22 cellular contexts compared by ENCODE assay signal in the genomic region with DNA sequence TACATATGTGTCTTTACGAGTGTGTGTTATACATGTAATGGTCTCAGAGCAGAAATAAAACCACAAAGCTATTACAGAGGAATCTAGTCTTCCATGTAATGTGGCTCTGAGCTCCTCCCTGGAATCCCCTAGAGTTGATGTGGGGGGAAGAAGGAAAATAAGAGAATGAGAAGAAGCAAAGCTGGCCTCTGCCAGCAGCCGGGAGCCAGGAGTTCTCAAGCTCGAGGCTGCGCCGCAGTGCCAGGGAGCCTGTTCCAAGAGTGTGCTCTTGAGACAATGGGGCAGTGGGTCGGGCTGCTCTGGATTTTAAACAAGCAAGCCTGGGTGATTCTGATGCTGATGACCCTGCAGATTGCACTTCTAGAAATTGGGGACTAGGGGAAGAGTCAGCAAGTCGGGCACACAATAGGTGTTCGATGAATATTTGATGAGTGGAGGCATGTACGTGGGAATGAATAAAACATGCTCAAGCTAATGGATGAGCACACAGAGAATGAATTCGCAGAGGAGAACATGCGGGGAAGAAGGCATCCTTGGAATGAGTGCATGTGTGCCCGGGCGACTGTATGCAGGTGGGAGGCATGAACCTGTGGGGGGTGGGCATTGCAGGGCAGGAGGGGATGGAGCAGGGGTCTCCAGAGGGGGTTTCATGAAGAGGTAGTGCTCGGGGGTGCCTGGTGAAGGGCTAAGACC.
DNase-seq lines count a peak whose midpoint lies in the region; ATAC-seq, FAIRE-seq and TF ChIP-seq lines count a peak whose summit lies in the region.
"Had no signal": no experiment of that assay in that cellular context is flagged by ENCODE, and none has a peak within 500 bp of the region (broad histone marks: within the 10 kb centered on the region; RNA-seq: fewer than 3 reads in every experiment).

No MANE protein-coding gene starts in this region.

- WGBS in A549 (ENCODE audit: missing lambda C conversion rate), result 80% methylated on average over 14 of the region's 14 CpGs

- no peak for TF ChIP-seq POLR2A in A549 (IDR thresholded peaks at IDR 0.05; ENCODE audit: low read length)

- POLR2A ChIA-PET in A549 (lab: Yijun Ruan, JAX) (no interaction called here), RWPE1 (lab: Yijun Ruan, JAX; ENCODE audit: low non-redundant PET) (no interaction called here)

- no peak for TF ChIP-seq RAD21 in A549 (conservative IDR thresholded peaks at IDR 0.05 in 1 of 2, IDR thresholded peaks at IDR 0.05 in 1 of 2)

- no peak overlapping the region for H3K4me3 ChIP-seq in A549
- H3K4me3 ChIP-seq: BLaER1 treated with 17β-estradiol and CSF1 and Interleukin-3, amounts not matched to agents 10 nM and 100 nM; vagina had no signal

- H3K4me2 ChIP-seq in A549, result no peak overlapping the region
- H3K4me2 ChIP-seq: BLaER1 treated with 17β-estradiol and CSF1 and Interleukin-3, amounts not matched to agents 10 nM and 100 nM had no signal

- H3K36me3 Mint-ChIP-seq in nephron (ENCODE audit: low read depth), result no peaks in the 10 kb centered on the region

- DNase-seq in A549 (ENCODE audit: low read depth in 1 of 2, low spot score in 1 of 2) (no peak), RWPE1 (ENCODE audit: low spot score) (no peak), fibroblast of gingiva (ENCODE audit: low read depth) (peak; percentile 13)
- no peak for DNase-seq in activated CD4-positive, alpha-beta T cell treated with anti-CD3 and anti-CD28 coated beads, Interleukin-2, amount 50 U/mL, for 48 hours
- DNase-seq: activated CD4-positive, alpha-beta T cell treated with anti-CD3 and anti-CD28 coated beads for 4 hours; activated naive CD8-positive, alpha-beta T cell treated with anti-CD3 and anti-CD28 coated beads, Interleukin-2, amount 10 ng/mL, durations not matched to agents 7 days and 5 days; foreskin melanocyte; mesenchymal stem cell; NCI-H1417 treated with DMSO at 0.1 percent for 48 hours; NCI-H2171; nephron progenitor cell; Right ventricle myocardium superior had no signal

- no peak overlapping the region for H3K4me3 Mint-ChIP-seq in nephron
- H3K4me3 Mint-ChIP-seq: activated naive CD8-positive, alpha-beta T cell treated with anti-CD3 and anti-CD28 coated beads, Interleukin-2, amount 10 ng/mL, durations not matched to agents 7 days and 5 days; dendritic cell treated with granulocyte-macrophage colony-stimulating factor and Interleukin-4, amounts not matched to agents 40 ng/mL and 50 ng/mL, for 4 days; nephron progenitor cell had no signal

- peaks cover 35% of the 10 kb centered on the region for H3K4me1 Mint-ChIP-seq in nephron

- no peaks in the 10 kb centered on the region for H3K27me3 Mint-ChIP-seq in nephron (ENCODE audit: low read depth)
- H3K27me3 Mint-ChIP-seq: activated naive CD8-positive, alpha-beta T cell treated with anti-CD3 and anti-CD28 coated beads, Interleukin-2, amount 10 ng/mL, durations not matched to agents 7 days and 5 days; dendritic cell treated with granulocyte-macrophage colony-stimulating factor and Interleukin-4, amounts not matched to agents 40 ng/mL and 50 ng/mL, for 4 days had no signal

- FAIRE-seq in A549 (lab: Jason Lieb, UNC), result no peak
- FAIRE-seq: A204.1, D721Med had no signal

- TF ChIP-seq CTCF in A549 (IDR thresholded peaks at IDR 0.05) (no peak), RWPE1 (conservative IDR thresholded peaks at IDR 0.05; ENCODE audit: low read depth) (no peak), nephron (IDR thresholded peaks at IDR 0.05; ENCODE audit: unreplicated experiment in 3 of 3) (no peak)

- CTCF ChIA-PET in A549 (lab: Yijun Ruan, JAX) (interaction anchor here (1.1 to 2.1 kb wide), 6 partner anchors 9 to 161 kb away, joined by 3 to 9 read pairs (median 6); no protein-coding TSS in a partner anchor), RWPE1 (lab: Yijun Ruan, JAX) (interaction anchor here (0.7 kb wide), 1 partner anchor 250 kb away, joined by 4 read pairs; no protein-coding TSS in a partner anchor)

- peak overlapping the region; percentile 13 to 59; a peak in 2 of 6 replicates for H3K27ac ChIP-seq in A549
- peak overlapping the region; percentile 25; the same call in 1 of the 2 replicates for H3K27ac ChIP-seq in RWPE1
- H3K27ac ChIP-seq: BLaER1 treated with 17β-estradiol and CSF1 and Interleukin-3, amounts not matched to agents 10 nM and 100 nM; HL-60; vagina had no signal

- no peaks in the 10 kb centered on the region for H3K9me3 ChIP-seq in A549
- H3K9me3 ChIP-seq: BLaER1 treated with 17β-estradiol and CSF1 and Interleukin-3, amounts not matched to agents 10 nM and 100 nM; vagina had no signal

- H3K4me1 ChIP-seq in A549, result peaks cover 93% of the 10 kb centered on the region

- no peak for TF ChIP-seq EP300 in A549 (IDR thresholded peaks at IDR 0.05)

- ATAC-seq in A549, result no peak
- ATAC-seq in GM19397 (IDR thresholded peaks at IDR 0.05; ENCODE audit: unreplicated experiment), result no peak
- ATAC-seq in HG03139 (IDR thresholded peaks at IDR 0.05; ENCODE audit: unreplicated experiment), result no peak
- ATAC-seq in esophagus mucosa, result no peak

- peak overlapping the region; percentile 6 to 43 (median 20) for H3K27ac Mint-ChIP-seq in nephron
- H3K27ac Mint-ChIP-seq: activated naive CD8-positive, alpha-beta T cell treated with anti-CD3 and anti-CD28 coated beads, Interleukin-2, amount 10 ng/mL, durations not matched to agents 7 days and 5 days; dendritic cell treated with granulocyte-macrophage colony-stimulating factor and Interleukin-4, amounts not matched to agents 40 ng/mL and 50 ng/mL, for 4 days; nephron progenitor cell had no signal

- H3K9me3 Mint-ChIP-seq in nephron, result no peaks in the 10 kb centered on the region
- H3K9me3 Mint-ChIP-seq: activated naive CD8-positive, alpha-beta T cell treated with anti-CD3 and anti-CD28 coated beads, Interleukin-2, amount 10 ng/mL, durations not matched to agents 7 days and 5 days; dendritic cell treated with granulocyte-macrophage colony-stimulating factor and Interleukin-4, amounts not matched to agents 40 ng/mL and 50 ng/mL, for 4 days; nephron progenitor cell had no signal

TF ChIP-seq in A549, 52 proteins besides CTCF, POLR2A, EP300 and RAD21:
- TF ChIP-seq REST (IDR thresholded peaks at IDR 0.05) (no peak), NFE2L2 (conservative IDR thresholded peaks at IDR 0.05; ENCODE audit: low read length) (no peak), TP53 (CRISPR knock-in tag; IDR thresholded peaks at IDR 0.05) (no peak)
